ENCODE assay signal across 1 cellular context in the genomic region with DNA sequence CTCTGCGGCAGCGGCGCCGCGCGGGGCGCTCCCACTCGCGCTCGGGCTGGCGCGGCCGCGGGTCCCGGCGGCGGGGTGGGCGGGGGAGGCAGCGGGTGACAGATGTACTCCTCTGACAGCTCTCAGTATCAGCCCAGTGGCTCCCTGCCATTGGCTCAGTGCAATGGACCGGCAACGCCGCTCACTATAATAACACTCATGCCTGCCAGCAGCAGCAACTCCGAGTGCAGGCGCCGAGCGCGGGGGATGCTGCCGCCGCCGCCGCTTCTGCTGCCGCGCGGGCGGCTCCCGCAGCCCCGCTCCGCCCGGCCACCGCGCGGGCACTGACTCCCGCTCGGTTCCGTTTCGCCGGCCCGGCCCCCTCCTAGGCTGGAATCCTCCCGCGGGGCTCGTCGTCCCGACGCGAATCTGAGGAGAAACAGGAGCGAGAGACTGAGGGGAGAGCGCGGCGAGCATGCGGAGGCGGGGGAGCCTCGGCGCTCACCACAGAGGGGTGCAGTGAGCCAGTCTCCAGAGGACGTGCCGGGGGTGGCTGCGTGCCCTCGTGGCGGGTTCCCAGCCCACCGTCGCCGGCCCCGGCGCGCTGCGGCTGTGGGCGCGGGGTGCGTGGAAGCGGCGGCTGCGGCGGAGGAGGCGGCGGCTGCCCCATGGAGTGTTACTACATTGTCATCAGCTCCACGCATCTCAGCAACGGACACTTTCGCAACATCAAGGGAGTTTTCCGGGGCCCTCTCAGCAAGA.
TF ChIP-seq lines count a peak whose summit lies in the region.

A gene (plus strand): TSS at position 217 of the 741 bp plus-strand sequence. CDS start 431 bp downstream, at position 648.

TF ChIP-seq in Ishikawa, 13 proteins besides CTCF, POLR2A, EP300 and RAD21 (continued from another document):
- TF ChIP-seq, protein P1, sequence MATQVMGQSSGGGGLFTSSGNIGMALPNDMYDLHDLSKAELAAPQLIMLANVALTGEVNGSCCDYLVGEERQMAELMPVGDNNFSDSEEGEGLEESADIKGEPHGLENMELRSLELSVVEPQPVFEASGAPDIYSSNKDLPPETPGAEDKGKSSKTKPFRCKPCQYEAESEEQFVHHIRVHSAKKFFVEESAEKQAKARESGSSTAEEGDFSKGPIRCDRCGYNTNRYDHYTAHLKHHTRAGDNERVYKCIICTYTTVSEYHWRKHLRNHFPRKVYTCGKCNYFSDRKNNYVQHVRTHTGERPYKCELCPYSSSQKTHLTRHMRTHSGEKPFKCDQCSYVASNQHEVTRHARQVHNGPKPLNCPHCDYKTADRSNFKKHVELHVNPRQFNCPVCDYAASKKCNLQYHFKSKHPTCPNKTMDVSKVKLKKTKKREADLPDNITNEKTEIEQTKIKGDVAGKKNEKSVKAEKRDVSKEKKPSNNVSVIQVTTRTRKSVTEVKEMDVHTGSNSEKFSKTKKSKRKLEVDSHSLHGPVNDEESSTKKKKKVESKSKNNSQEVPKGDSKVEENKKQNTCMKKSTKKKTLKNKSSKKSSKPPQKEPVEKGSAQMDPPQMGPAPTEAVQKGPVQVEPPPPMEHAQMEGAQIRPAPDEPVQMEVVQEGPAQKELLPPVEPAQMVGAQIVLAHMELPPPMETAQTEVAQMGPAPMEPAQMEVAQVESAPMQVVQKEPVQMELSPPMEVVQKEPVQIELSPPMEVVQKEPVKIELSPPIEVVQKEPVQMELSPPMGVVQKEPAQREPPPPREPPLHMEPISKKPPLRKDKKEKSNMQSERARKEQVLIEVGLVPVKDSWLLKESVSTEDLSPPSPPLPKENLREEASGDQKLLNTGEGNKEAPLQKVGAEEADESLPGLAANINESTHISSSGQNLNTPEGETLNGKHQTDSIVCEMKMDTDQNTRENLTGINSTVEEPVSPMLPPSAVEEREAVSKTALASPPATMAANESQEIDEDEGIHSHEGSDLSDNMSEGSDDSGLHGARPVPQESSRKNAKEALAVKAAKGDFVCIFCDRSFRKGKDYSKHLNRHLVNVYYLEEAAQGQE (IDR thresholded peaks at IDR 0.05; ENCODE audit: low read depth), result no peak
- TF ChIP-seq ZBTB7A (IDR thresholded peaks at IDR 0.05; ENCODE audit: low read depth) (0 out of 2 replicates have a peak, but pooled peaks have one; percentile 25), EGR1 (IDR thresholded peaks at IDR 0.05) (peak; percentile 39)
TF ChIP-seq in Ishikawa: peak in this region for 4.
